In the genomic region with DNA sequence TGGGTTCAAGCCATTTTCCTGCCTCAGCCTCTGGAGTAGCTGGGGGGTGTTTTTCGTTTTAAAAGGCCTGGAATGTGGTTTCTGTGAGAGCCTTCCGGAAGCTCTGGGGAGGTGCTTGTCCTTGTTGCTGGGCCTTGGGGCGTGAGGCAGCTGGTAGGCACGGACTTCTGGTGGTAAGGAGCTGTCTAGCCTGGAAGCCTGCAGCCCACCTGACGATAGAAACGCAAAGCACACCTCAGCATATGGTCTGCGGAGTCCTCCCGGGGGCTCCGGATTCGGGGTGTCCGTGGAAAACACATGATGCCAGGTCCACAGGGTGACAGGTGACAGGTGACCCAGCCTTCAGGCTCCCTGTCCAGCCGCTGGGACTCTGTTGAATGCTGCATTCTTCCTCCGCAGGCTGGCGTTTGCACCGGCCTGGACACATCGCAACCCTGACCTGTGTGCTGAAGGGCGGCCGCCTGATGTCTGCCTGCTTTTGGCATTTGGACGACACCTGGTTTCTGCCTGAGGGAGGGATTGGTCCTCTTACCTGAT, we compare ENCODE assay signal across 10 cellular contexts. TPM values are rescaled to one million over a fixed set of nuclear protein-coding genes. Genes with fewer than 3 reads are reported as not detected.
DNase-seq lines count a peak whose midpoint lies in the region; ATAC-seq lines count a peak whose summit lies in the region.
"Had no signal": no experiment of that assay in that cellular context is flagged by ENCODE, and none has a peak within 500 bp of the region (broad histone marks: within the 10 kb centered on the region; RNA-seq: fewer than 3 reads in every experiment).

No MANE protein-coding gene starts in this region.

- ATAC-seq in HG02885 (IDR thresholded peaks at IDR 0.05; ENCODE audit: poor library complexity, unreplicated experiment) (peak; percentile 1), HG02981 (IDR thresholded peaks at IDR 0.05; ENCODE audit: unreplicated experiment) (no peak)

- H3K9me3 ChIP-seq in BLaER1 treated with 17β-estradiol and CSF1 and Interleukin-3, amounts not matched to agents 10 nM and 100 nM (replicated peaks in 1 of 11), result no peaks in the 10 kb centered on the region
- no peaks in the 10 kb centered on the region for H3K9me3 ChIP-seq in mesodermal cell (ENCODE audit: control insufficient read depth, low read length)
- H3K9me3 ChIP-seq in effector memory CD4-positive, alpha-beta T cell (ENCODE audit: control insufficient read depth, low read length), result no peaks in the 10 kb centered on the region

- peaks cover 88 to 100% (median 93%) of the 10 kb centered on the region in 11 experiments for H4K20me1 ChIP-seq in BLaER1 treated with 17β-estradiol and CSF1 and Interleukin-3, amounts not matched to agents 10 nM and 100 nM

- H3K4me1 ChIP-seq in BLaER1 treated with 17β-estradiol and CSF1 and Interleukin-3, amounts not matched to agents 10 nM and 100 nM, result peaks cover 76 to 100% (median 99%) of the 10 kb centered on the region in 10 experiments
- H3K4me1 ChIP-seq in mesodermal cell (ENCODE audit: control insufficient read depth, insufficient read depth, low read length, poor library complexity, severe bottlenecking), result peaks cover 55% of the 10 kb centered on the region
- peaks cover 21% of the 10 kb centered on the region for H3K4me1 ChIP-seq in effector memory CD4-positive, alpha-beta T cell (ENCODE audit: control insufficient read depth, insufficient read depth, low read length, poor library complexity, severe bottlenecking)

- DNase-seq in amniotic epithelial cell (ENCODE audit: low read depth), result peak; percentile 24
- no peak for DNase-seq in GOT3 (lab: John Stamatoyannopoulos, UW)
- DNase-seq in effector memory CD4-positive, alpha-beta T cell, result no peak
- no peak for DNase-seq in anterior cingulate cortex (lab: John Stamatoyannopoulos, UW)
- DNase-seq: activated naive CD4-positive, alpha-beta T cell treated with anti-CD3 and anti-CD28 coated beads, Interleukin-2, amount 50 U/mL, for 16 hours; NCI-H446 treated with DMSO at 0.1 percent for 48 hours had no signal

- H3K4me2 ChIP-seq in BLaER1 treated with 17β-estradiol and CSF1 and Interleukin-3, amounts not matched to agents 10 nM and 100 nM, result peak overlapping the region; percentile 86 to 100 (median 99)

- peak overlapping the region in 8 of 10 experiments; percentile 11 to 62 (median 44); a peak in 13 of 20 replicates for H3K4me3 ChIP-seq in BLaER1 treated with 17β-estradiol and CSF1 and Interleukin-3, amounts not matched to agents 10 nM and 100 nM
- H3K4me3 ChIP-seq in mesodermal cell (ENCODE audit: extremely low read depth, insufficient read depth, low read length, poor library complexity, severe bottlenecking), result no peak overlapping the region
- no peak overlapping the region for H3K4me3 ChIP-seq in effector memory CD4-positive, alpha-beta T cell (ENCODE audit: insufficient read depth, low read depth, low read length, poor library complexity, severe bottlenecking)

- peaks cover 0 to 8% (median 0%) of the 10 kb centered on the region in 11 experiments; a peak in 2 of 22 replicates for H3K36me3 ChIP-seq in BLaER1 treated with 17β-estradiol and CSF1 and Interleukin-3, amounts not matched to agents 10 nM and 100 nM
- no peaks in the 10 kb centered on the region for H3K36me3 ChIP-seq in mesodermal cell (ENCODE audit: control insufficient read depth, insufficient read depth, low read length)
- H3K36me3 ChIP-seq in effector memory CD4-positive, alpha-beta T cell (ENCODE audit: control insufficient read depth, insufficient read depth, low read length), result no peaks in the 10 kb centered on the region

- H3K27me3 ChIP-seq in BLaER1 treated with 17β-estradiol and CSF1 and Interleukin-3, amounts not matched to agents 10 nM and 100 nM, result peaks cover 0 to 90% (median 0%) of the 10 kb centered on the region in 11 experiments; a peak in 5 of 22 replicates
- no peaks in the 10 kb centered on the region for H3K27me3 ChIP-seq in effector memory CD4-positive, alpha-beta T cell (replicated peaks; ENCODE audit: control insufficient read depth, insufficient read depth, low read length, poor library complexity, severe bottlenecking)

- H3K9ac ChIP-seq in BLaER1 treated with 17β-estradiol and CSF1 and Interleukin-3, amounts not matched to agents 10 nM and 100 nM, result peak overlapping the region in 9 of 11 experiments; percentile 29 to 73 (median 66); a peak in 16 of 22 replicates

- WGBS in mesodermal cell (ENCODE audit: insufficient coverage in 2 of 2), 2 experiments, result 71 to 73% methylated on average over 19 of the region's 19 CpGs

- peak overlapping the region in 9 of 11 experiments; percentile 53 to 77 (median 72); a peak in 18 of 22 replicates for H3K27ac ChIP-seq in BLaER1 treated with 17β-estradiol and CSF1 and Interleukin-3, amounts not matched to agents 10 nM and 100 nM
- H3K27ac ChIP-seq in mesodermal cell (ENCODE audit: low read depth, low read length, severe bottlenecking), result peak overlapping the region; percentile 7
- H3K27ac ChIP-seq in effector memory CD4-positive, alpha-beta T cell (ENCODE audit: insufficient read depth, low read length, poor library complexity, severe bottlenecking), result no peak overlapping the region

RNA-seq across cellular contexts. Expression of a gene that starts 37.3 kb away (rescaled TPM):
- polyA plus RNA-seq in mesodermal cell (2013, experiment 1 of 2), result 33.0 TPM
- polyA plus RNA-seq in mesodermal cell (2013, experiment 2 of 2), result 32.5 TPM

Comparison
In these comparisons a context has a peak if more than half of its experiments do, and no peak if none do; other contexts are left out.
1. H3K4me3 ChIP-seq: peak in BLaER1 treated with 17β-estradiol and CSF1 and Interleukin-3, amounts not matched to agents 10 nM and 100 nM (8 of 10); none in mesodermal cell (single experiment) and effector memory CD4-positive, alpha-beta T cell (single experiment).